Comparison of ENCODE assay signal across 8 cellular contexts in the genomic region with DNA sequence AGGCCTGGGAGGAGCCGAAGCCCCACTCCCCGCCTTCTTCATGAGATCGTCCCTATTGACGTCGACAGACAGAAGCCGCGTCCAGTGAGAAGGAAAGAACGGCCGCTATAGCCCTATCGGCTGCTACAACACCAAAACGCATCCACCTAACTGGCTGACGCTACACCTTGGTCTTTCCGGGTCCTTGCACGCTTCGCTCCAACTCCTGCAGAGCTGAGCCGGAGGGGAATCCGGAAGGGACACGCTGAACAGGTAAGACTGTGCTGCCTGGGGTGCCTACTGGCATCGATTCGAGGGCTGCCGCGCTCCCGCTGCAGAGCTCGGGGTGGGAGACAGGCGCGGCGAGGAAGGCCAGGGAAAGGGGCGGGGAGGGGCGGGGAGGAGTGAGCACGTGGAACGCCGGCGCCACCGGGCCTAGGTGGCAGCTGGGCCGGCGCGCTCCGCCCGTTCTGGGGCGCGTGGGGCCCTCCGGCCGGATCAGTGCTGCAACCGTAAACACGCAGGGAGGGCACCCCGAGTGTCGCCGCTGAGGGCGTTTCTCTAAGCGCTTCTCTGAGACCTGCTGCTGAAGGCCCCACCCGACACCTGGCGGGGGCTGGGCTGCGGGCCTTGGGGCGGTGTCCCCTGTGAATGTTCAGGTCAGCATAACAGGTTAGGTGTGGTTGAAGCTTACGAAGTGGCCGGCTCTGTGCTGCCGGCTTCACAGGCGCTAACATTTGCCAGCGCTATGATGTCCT. TPM values are rescaled to one million over a fixed set of nuclear protein-coding genes. Genes with fewer than 3 reads are reported as not detected.
A peak's percentile ranks its signal among the peaks of the same experiment; 100 is the strongest.
DNase-seq lines count a peak whose midpoint lies in the region; ATAC-seq and TF ChIP-seq lines count a peak whose summit lies in the region.

A gene with protein sequence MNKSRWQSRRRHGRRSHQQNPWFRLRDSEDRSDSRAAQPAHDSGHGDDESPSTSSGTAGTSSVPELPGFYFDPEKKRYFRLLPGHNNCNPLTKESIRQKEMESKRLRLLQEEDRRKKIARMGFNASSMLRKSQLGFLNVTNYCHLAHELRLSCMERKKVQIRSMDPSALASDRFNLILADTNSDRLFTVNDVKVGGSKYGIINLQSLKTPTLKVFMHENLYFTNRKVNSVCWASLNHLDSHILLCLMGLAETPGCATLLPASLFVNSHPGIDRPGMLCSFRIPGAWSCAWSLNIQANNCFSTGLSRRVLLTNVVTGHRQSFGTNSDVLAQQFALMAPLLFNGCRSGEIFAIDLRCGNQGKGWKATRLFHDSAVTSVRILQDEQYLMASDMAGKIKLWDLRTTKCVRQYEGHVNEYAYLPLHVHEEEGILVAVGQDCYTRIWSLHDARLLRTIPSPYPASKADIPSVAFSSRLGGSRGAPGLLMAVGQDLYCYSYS (plus strand): TSS at position 173 of the 737 bp plus-strand sequence. CDS start 11,515 bp downstream, outside the sequence.

- peak; percentile 99 for ATAC-seq in natural killer cell treated with Interleukin-12 subunit alpha and Interleukin-12 subunit beta and Interleukin-15 and Interleukin-18, amount 100 ng/mL, for 72 hours

- no peaks in the 10 kb centered on the region; the same call in 1 of the 2 replicates for H3K4me1 ChIP-seq in ES-I3 (ENCODE audit: insufficient read depth, low read length)
- H3K4me1 ChIP-seq in HAP-1, result peaks cover 7% of the 10 kb centered on the region; the same call in 1 of the 2 replicates

- no peak for TF ChIP-seq CTCF in fibroblast of pulmonary artery (IDR thresholded peaks at IDR 0.05; ENCODE audit: low read length, missing control alignments)

- H3K9me3 ChIP-seq in ES-I3 (ENCODE audit: control insufficient read depth, insufficient read depth, low read length), result no peaks in the 10 kb centered on the region
- no peaks in the 10 kb centered on the region for H3K9me3 ChIP-seq in HAP-1
- no peaks in the 10 kb centered on the region for H3K9me3 ChIP-seq in MG63

- peak within 1 kb of the TSS; percentile 52 for H3K4me3 ChIP-seq in HAP-1
- H3K4me3 ChIP-seq in MG63, result peak within 1 kb of the TSS; percentile 92
- H3K4me3 ChIP-seq in fibroblast of pulmonary artery (replicated peaks; ENCODE audit: low read depth, low read length), result peak within 1 kb of the TSS; percentile 74

- H3K36me3 ChIP-seq in ES-I3 (ENCODE audit: insufficient read depth, low read length) (no peaks in the 10 kb centered on the region), HAP-1 (replicated peaks) (no peaks in the 10 kb centered on the region), MG63 (peaks cover 12% of the 10 kb centered on the region; the same call in 1 of the 2 replicates)

- no peaks in the 10 kb centered on the region for H3K36me3 Mint-ChIP-seq in natural killer cell treated with Interleukin-12 subunit alpha and Interleukin-12 subunit beta and Interleukin-15 and Interleukin-18, amount 100 ng/mL, for 72 hours
- H3K36me3 Mint-ChIP-seq in stimulated activated naive CD8-positive, alpha-beta T cell treated with anti-CD3 and anti-CD28 coated beads, Interleukin-15, Interleukin-2, amounts not matched to agents 100 ng/mL and 50 ng/mL, for 24 hours (ENCODE audit: low read depth), result no peaks in the 10 kb centered on the region

- H3K9me3 Mint-ChIP-seq in natural killer cell treated with Interleukin-12 subunit alpha and Interleukin-12 subunit beta and Interleukin-15 and Interleukin-18, amount 100 ng/mL, for 72 hours, result no peaks in the 10 kb centered on the region
- no peaks in the 10 kb centered on the region for H3K9me3 Mint-ChIP-seq in stimulated activated naive CD8-positive, alpha-beta T cell treated with anti-CD3 and anti-CD28 coated beads, Interleukin-15, Interleukin-2, amounts not matched to agents 100 ng/mL and 50 ng/mL, for 24 hours

- peaks cover 0 to 7% of the 10 kb centered on the region in 2 donors for H3K27me3 Mint-ChIP-seq in natural killer cell treated with Interleukin-12 subunit alpha and Interleukin-12 subunit beta and Interleukin-15 and Interleukin-18, amount 100 ng/mL, for 72 hours
- peaks cover 8% of the 10 kb centered on the region for H3K27me3 Mint-ChIP-seq in stimulated activated naive CD8-positive, alpha-beta T cell treated with anti-CD3 and anti-CD28 coated beads, Interleukin-15, Interleukin-2, amounts not matched to agents 100 ng/mL and 50 ng/mL, for 24 hours

- H3K27ac Mint-ChIP-seq in natural killer cell treated with Interleukin-12 subunit alpha and Interleukin-12 subunit beta and Interleukin-15 and Interleukin-18, amount 100 ng/mL, for 72 hours, result peak within 1 kb of the TSS; percentile 58 to 83
- H3K27ac Mint-ChIP-seq in stimulated activated naive CD8-positive, alpha-beta T cell treated with anti-CD3 and anti-CD28 coated beads, Interleukin-15, Interleukin-2, amounts not matched to agents 100 ng/mL and 50 ng/mL, for 24 hours, result peak within 1 kb of the TSS; percentile 96

- H3K9ac ChIP-seq in ES-I3 (ENCODE audit: low read depth, low read length), result peak within 1 kb of the TSS; percentile 98

- DNase-seq in HAP-1 (ENCODE audit: low spot score in 2 of 2), result peak; percentile 95
- DNase-seq in MG63, result peak; percentile 97
- peak; percentile 96 to 98 for DNase-seq in SHP77 (lab: John Stamatoyannopoulos, UW)
- peak; percentile 90 for DNase-seq in activated T-helper 9 cell treated with anti-CD3 and anti-CD28 coated beads, Interleukin-2, amount 50 U/mL, for 16 hours (ENCODE audit: low read depth)
- DNase-seq in fibroblast of pulmonary artery (ENCODE audit: low read depth), result peak; percentile 98
- DNase-seq in natural killer cell treated with Interleukin-12 subunit alpha and Interleukin-12 subunit beta and Interleukin-15 and Interleukin-18, amount 100 ng/mL, for 72 hours (ENCODE audit: low spot score), result peak; percentile 97

- no peaks in the 10 kb centered on the region; the same call in 1 of the 2 replicates for H3K27me3 ChIP-seq in HAP-1 (ENCODE audit: low read depth)
- H3K27me3 ChIP-seq in MG63, result no peaks in the 10 kb centered on the region

- in situ Hi-C loops in HAP-1 (cut with MboI; ENCODE audit: low sequenced_read_pairs), result no loop called here

- H3K4me3 Mint-ChIP-seq in natural killer cell treated with Interleukin-12 subunit alpha and Interleukin-12 subunit beta and Interleukin-15 and Interleukin-18, amount 100 ng/mL, for 72 hours, result peak within 1 kb of the TSS; percentile 91
- H3K4me3 Mint-ChIP-seq in stimulated activated naive CD8-positive, alpha-beta T cell treated with anti-CD3 and anti-CD28 coated beads, Interleukin-15, Interleukin-2, amounts not matched to agents 100 ng/mL and 50 ng/mL, for 24 hours, result peak within 1 kb of the TSS; percentile 94

- peaks cover 0 to 16% of the 10 kb centered on the region in 2 donors for H3K4me1 Mint-ChIP-seq in natural killer cell treated with Interleukin-12 subunit alpha and Interleukin-12 subunit beta and Interleukin-15 and Interleukin-18, amount 100 ng/mL, for 72 hours (ENCODE audit: low read depth in 2 of 2)
- peaks cover 18% of the 10 kb centered on the region for H3K4me1 Mint-ChIP-seq in stimulated activated naive CD8-positive, alpha-beta T cell treated with anti-CD3 and anti-CD28 coated beads, Interleukin-15, Interleukin-2, amounts not matched to agents 100 ng/mL and 50 ng/mL, for 24 hours (ENCODE audit: low read depth)

RNA-seq across cellular contexts. Expression of the gene that starts here (rescaled TPM):
- total RNA-seq in MG63 (2014; rRNA removed; shearing (Covaris generic); ENCODE audit: low replicate concordance), result 36.2 and 71.1 TPM in 2 replicates
- 10 to 100 TPM; 15.1 to 20.6 TPM for total RNA-seq in natural killer cell treated with Interleukin-12 subunit alpha and Interleukin-12 subunit beta and Interleukin-15 and Interleukin-18, amount 100 ng/mL, for 72 hours

Comparison
In these comparisons a context has a peak if more than half of its experiments do, and no peak if none do; other contexts are left out.
1. Peak in every context shown above with its lines: DNase-seq, ATAC-seq and H3K4me3 ChIP-seq.